ENCODE assay signal across 17 cellular contexts in genomic region chr2:16978291-16978690, GRCh38.
"Had no signal": no experiment of that assay in that cellular context is flagged by ENCODE, and none has a peak within 500 bp of the region (broad histone marks: within the 10 kb centered on the region; RNA-seq: fewer than 3 reads in every experiment).

No MANE protein-coding gene starts in this region.

- H3K27me3 Mint-ChIP-seq: naive thymus-derived CD4-positive, alpha-beta T cell had no signal

- H3K36me3 Mint-ChIP-seq: naive thymus-derived CD4-positive, alpha-beta T cell had no signal

- ATAC-seq: heart right ventricle; left ventricle myocardium superior; naive thymus-derived CD4-positive, alpha-beta T cell had no signal

- H3K4me3 Mint-ChIP-seq: naive thymus-derived CD4-positive, alpha-beta T cell; neural crest cell had no signal

- H3K27me3 ChIP-seq: heart right ventricle, suprapubic skin, thyroid gland, upper lobe of left lung, vagina had no signal

- H3K4me1 ChIP-seq: heart right ventricle, suprapubic skin, upper lobe of left lung, vagina had no signal

- H3K9me3 Mint-ChIP-seq: neural crest cell had no signal

- H3K4me1 Mint-ChIP-seq: naive thymus-derived CD4-positive, alpha-beta T cell; neural crest cell had no signal

- H3K9me3 ChIP-seq: heart right ventricle, suprapubic skin, thyroid gland, upper lobe of left lung, vagina had no signal

- H3K27ac ChIP-seq: coronary artery, heart right ventricle, suprapubic skin, thyroid gland, upper lobe of left lung, vagina had no signal

- H3K36me3 ChIP-seq: heart right ventricle, suprapubic skin, thyroid gland, upper lobe of left lung, vagina had no signal

- H3K4me3 ChIP-seq: coronary artery, heart right ventricle, lung, suprapubic skin, thyroid gland, upper lobe of left lung, vagina had no signal

- DNase-seq: effector CD4-positive, alpha-beta T cell; heart right ventricle; hypothalamus; left ventricle myocardium superior; mesenchymal stem cell; naive thymus-derived CD4-positive, alpha-beta T cell; posterior cingulate gyrus; small intestine; stimulated activated CD4-positive, alpha-beta T cell treated with anti-CD3 and anti-CD28 coated beads, Interleukin-12 subunit alpha, Interleukin-12 subunit beta, amount 100 ng/mL, for 4 hours; stimulated activated naive CD4-positive, alpha-beta T cell treated with Interleukin-2 at 50 U/mL for 16 hours; thyroid gland; upper lobe of left lung had no signal

- H3K27ac Mint-ChIP-seq: naive thymus-derived CD4-positive, alpha-beta T cell had no signal
